In the genomic region with DNA sequence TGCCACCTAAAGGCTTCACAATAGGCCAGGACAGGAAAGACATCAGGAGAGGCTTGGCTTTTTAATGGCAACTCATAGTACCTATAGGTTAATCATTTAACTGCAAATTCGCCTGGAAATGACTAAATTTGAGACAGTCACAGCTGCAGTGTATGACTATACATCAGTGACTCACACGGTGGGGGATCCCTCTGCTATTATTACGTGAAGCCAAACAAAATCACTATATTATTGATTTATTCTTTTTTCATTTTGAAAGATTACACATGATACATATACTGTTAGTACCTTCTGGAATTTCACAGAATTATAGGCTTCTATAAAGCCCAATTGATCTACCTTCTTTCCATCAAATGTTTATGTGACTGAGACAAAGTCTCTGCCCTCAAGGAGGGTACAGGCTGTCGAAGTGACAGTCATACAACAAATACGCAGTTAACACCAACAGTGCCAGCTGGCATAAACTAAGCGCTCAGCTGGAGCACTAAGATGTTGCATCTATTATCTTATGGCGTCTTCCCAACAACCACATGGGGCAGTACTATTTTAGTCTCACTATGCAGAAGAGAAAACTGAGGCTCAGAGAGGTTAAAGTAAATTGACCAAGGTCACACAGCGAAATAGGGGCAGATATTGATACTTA, we compare ENCODE assay signal across 1 cellular context.
TF ChIP-seq lines count a peak whose summit lies in the region.

No MANE protein-coding gene starts in this region.

TF ChIP-seq in A549, 52 proteins besides CTCF, POLR2A, EP300 and RAD21 (continued from another document):
- TF ChIP-seq, protein P1, sequence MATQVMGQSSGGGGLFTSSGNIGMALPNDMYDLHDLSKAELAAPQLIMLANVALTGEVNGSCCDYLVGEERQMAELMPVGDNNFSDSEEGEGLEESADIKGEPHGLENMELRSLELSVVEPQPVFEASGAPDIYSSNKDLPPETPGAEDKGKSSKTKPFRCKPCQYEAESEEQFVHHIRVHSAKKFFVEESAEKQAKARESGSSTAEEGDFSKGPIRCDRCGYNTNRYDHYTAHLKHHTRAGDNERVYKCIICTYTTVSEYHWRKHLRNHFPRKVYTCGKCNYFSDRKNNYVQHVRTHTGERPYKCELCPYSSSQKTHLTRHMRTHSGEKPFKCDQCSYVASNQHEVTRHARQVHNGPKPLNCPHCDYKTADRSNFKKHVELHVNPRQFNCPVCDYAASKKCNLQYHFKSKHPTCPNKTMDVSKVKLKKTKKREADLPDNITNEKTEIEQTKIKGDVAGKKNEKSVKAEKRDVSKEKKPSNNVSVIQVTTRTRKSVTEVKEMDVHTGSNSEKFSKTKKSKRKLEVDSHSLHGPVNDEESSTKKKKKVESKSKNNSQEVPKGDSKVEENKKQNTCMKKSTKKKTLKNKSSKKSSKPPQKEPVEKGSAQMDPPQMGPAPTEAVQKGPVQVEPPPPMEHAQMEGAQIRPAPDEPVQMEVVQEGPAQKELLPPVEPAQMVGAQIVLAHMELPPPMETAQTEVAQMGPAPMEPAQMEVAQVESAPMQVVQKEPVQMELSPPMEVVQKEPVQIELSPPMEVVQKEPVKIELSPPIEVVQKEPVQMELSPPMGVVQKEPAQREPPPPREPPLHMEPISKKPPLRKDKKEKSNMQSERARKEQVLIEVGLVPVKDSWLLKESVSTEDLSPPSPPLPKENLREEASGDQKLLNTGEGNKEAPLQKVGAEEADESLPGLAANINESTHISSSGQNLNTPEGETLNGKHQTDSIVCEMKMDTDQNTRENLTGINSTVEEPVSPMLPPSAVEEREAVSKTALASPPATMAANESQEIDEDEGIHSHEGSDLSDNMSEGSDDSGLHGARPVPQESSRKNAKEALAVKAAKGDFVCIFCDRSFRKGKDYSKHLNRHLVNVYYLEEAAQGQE (IDR thresholded peaks at IDR 0.05), result no peak
- TF ChIP-seq GATA3 (IDR thresholded peaks at IDR 0.05; ENCODE audit: borderline replicate concordance), result peak; percentile 34; the same call in 1 of the 2 replicates
- no peak for TF ChIP-seq CHD4 (IDR thresholded peaks at IDR 0.05; ENCODE audit: borderline replicate concordance)
TF ChIP-seq in A549: peak in this region for 3.
